10 cellular contexts compared by ENCODE assay signal in genomic region chr2:232699110-232699509, GRCh38. TPM values are rescaled to one million over a fixed set of nuclear protein-coding genes. Genes with fewer than 3 reads are reported as not detected.
DNase-seq lines count a peak whose midpoint lies in the region; ATAC-seq and TF ChIP-seq lines count a peak whose summit lies in the region.
"Had no signal": no experiment of that assay in that cellular context is flagged by ENCODE, and none has a peak within 500 bp of the region (broad histone marks: within the 10 kb centered on the region; RNA-seq: fewer than 3 reads in every experiment).

No MANE protein-coding gene starts in this region.

- peaks cover 5% of the 10 kb centered on the region; the same call in 1 of the 2 replicates for H3K36me3 ChIP-seq in ACC112 (ENCODE audit: insufficient read depth, low read length)
- H3K36me3 ChIP-seq in HAP-1 (replicated peaks) = peaks cover 28% of the 10 kb centered on the region

- peaks cover 38% of the 10 kb centered on the region for H3K4me1 Mint-ChIP-seq in activated naive CD8-positive, alpha-beta T cell treated with anti-CD3 and anti-CD28 coated beads, Interleukin-2, amount 50 U/mL, for 24 hours
- H3K4me1 Mint-ChIP-seq in memory B cell = peaks cover 29% of the 10 kb centered on the region

- intact Hi-C loops in sciatic nerve (cut with DNase I) = no loop called here

- no peak overlapping the region for H2AFZ ChIP-seq in ACC112 (ENCODE audit: low read length, unreplicated experiment)

- peaks cover 65% of the 10 kb centered on the region for H3K79me2 ChIP-seq in ACC112 (ENCODE audit: control insufficient read depth, insufficient read depth, low read length, unreplicated experiment)

- no peaks in the 10 kb centered on the region for H3K9me3 ChIP-seq in HAP-1
- H3K9me3 ChIP-seq: vagina had no signal

- H3K27ac Mint-ChIP-seq in activated naive CD8-positive, alpha-beta T cell treated with anti-CD3 and anti-CD28 coated beads, Interleukin-2, amount 50 U/mL, for 24 hours = peak overlapping the region; percentile 52
- peak overlapping the region; percentile 85 for H3K27ac Mint-ChIP-seq in memory B cell

- peak overlapping the region; percentile 95 for H3K4me3 Mint-ChIP-seq in activated naive CD8-positive, alpha-beta T cell treated with anti-CD3 and anti-CD28 coated beads, Interleukin-2, amount 50 U/mL, for 24 hours
- no peak overlapping the region for H3K4me3 Mint-ChIP-seq in memory B cell

- H3K4me1 ChIP-seq in ACC112 (ENCODE audit: control insufficient read depth, insufficient read depth, low read length, unreplicated experiment) (peaks cover 26% of the 10 kb centered on the region), HAP-1 (peaks cover 15% of the 10 kb centered on the region)

- DNase-seq in HAP-1 (ENCODE audit: low spot score in 2 of 2) (peak; percentile 24 to 43), memory B cell (ENCODE audit: low spot score in 2 of 2) (no peak), cerebellar nuclear complex (lab: John Stamatoyannopoulos, UW) (no peak), sciatic nerve (ENCODE audit: low spot score) (no peak), RWPE1 (ENCODE audit: low spot score) (no peak), NCI-H2196 (lab: John Stamatoyannopoulos, UW; ENCODE audit: unreplicated experiment) (no peak)
- DNase-seq in activated naive CD8-positive, alpha-beta T cell treated with anti-CD3 and anti-CD28 coated beads, Interleukin-2, amount 50 U/mL, for 24 hours = no peak
- DNase-seq: occipital lobe had no signal

- no peak overlapping the region for H3K27ac ChIP-seq in ACC112 (ENCODE audit: low read depth, low read length)
- no peak overlapping the region for H3K27ac ChIP-seq in RWPE1
- H3K27ac ChIP-seq: vagina had no signal

- CTCF ChIA-PET in RWPE1 (lab: Yijun Ruan, JAX) = interaction anchor here (0.6 kb wide), 3 partner anchors 31 to 552 kb away, joined by 3 to 5 read pairs (median 4); partner anchors contain the start of gene EFHD1

- TF ChIP-seq CTCF in RWPE1 (conservative IDR thresholded peaks at IDR 0.05; ENCODE audit: low read depth) = no peak

- in situ Hi-C loops in HAP-1 (cut with MboI; ENCODE audit: low sequenced_read_pairs) = no loop called here

- H3K9me3 Mint-ChIP-seq in activated naive CD8-positive, alpha-beta T cell treated with anti-CD3 and anti-CD28 coated beads, Interleukin-2, amount 50 U/mL, for 24 hours = peaks cover 6% of the 10 kb centered on the region
- peaks cover 4% of the 10 kb centered on the region for H3K9me3 Mint-ChIP-seq in memory B cell

- POLR2A ChIA-PET in RWPE1 (lab: Yijun Ruan, JAX; ENCODE audit: low non-redundant PET) = interaction anchor here (0.5 kb wide), 1 partner anchor 859 kb away, joined by 5 read pairs; no protein-coding TSS in a partner anchor

- no peak for ATAC-seq in activated naive CD8-positive, alpha-beta T cell treated with anti-CD3 and anti-CD28 coated beads, Interleukin-2, amount 50 U/mL, for 24 hours
- no peak for ATAC-seq in memory B cell (ENCODE audit: low read depth)
- no peak for ATAC-seq in sciatic nerve

- H3K27me3 ChIP-seq in ACC112 (ENCODE audit: insufficient read depth, low read length) (no peaks in the 10 kb centered on the region), HAP-1 (ENCODE audit: low read depth) (no peaks in the 10 kb centered on the region)
- H3K27me3 ChIP-seq: vagina had no signal

- H3K4me3 ChIP-seq in ACC112 (ENCODE audit: low read depth, low read length) (peak overlapping the region; percentile 83), HAP-1 (peak overlapping the region; percentile 91)

- H3K27me3 Mint-ChIP-seq in activated naive CD8-positive, alpha-beta T cell treated with anti-CD3 and anti-CD28 coated beads, Interleukin-2, amount 50 U/mL, for 24 hours = no peaks in the 10 kb centered on the region
- H3K27me3 Mint-ChIP-seq in memory B cell = no peaks in the 10 kb centered on the region

- H3K36me3 Mint-ChIP-seq in activated naive CD8-positive, alpha-beta T cell treated with anti-CD3 and anti-CD28 coated beads, Interleukin-2, amount 50 U/mL, for 24 hours (ENCODE audit: low read depth) = peaks cover 31% of the 10 kb centered on the region
- H3K36me3 Mint-ChIP-seq in memory B cell = peaks cover 9% of the 10 kb centered on the region

RNA-seq across cellular contexts. Expression of gene GIGYF2, which starts 2.0 kb away (rescaled TPM):
- total RNA-seq in sciatic nerve = 97.1 TPM

Comparison
In these comparisons a context has a peak if more than half of its experiments do, and no peak if none do; other contexts are left out.
1. DNase-seq: peak in HAP-1 (2 of 2); none in activated naive CD8-positive, alpha-beta T cell treated with anti-CD3 and anti-CD28 coated beads, Interleukin-2, amount 50 U/mL, for 24 hours (single experiment), memory B cell (0 of 2), cerebellar nuclear complex (0 of 2), sciatic nerve (single experiment), RWPE1 (single experiment) and NCI-H2196 (single experiment).